ENCODE assay signal across 20 cellular contexts in the genomic region with DNA sequence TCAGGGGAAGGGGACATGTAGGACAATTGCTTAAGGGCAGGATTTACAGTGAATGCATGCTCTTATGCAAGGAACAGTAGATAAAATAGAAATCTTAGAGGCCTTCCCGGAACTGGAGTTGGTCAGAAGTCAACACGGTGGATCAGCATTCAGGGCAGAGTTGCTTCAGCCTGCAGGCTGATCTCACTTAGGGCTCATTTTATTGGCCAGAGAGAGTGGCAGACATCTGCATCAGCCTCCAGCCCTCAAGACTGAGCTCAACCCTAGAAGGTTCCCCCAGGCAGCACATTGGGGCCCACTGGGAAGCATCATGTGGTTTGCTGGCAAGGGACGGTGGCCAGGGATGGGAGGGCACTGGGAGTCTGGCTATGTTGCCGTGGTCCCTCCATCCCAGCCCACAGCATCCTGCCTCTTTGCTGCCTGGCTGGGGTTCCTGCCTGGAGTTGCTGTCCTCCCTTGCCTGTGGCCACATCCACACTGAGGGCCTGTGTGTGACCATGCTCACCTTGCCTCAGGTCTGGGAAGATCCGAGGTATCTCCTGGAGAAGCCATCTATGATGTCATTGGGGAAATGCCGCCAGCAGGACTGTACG. TPM values are rescaled to one million over a fixed set of nuclear protein-coding genes. Genes with fewer than 3 reads are reported as not detected.
DNase-seq lines count a peak whose midpoint lies in the region; ATAC-seq, FAIRE-seq and TF ChIP-seq lines count a peak whose summit lies in the region.
"Had no signal": no experiment of that assay in that cellular context is flagged by ENCODE, and none has a peak within 500 bp of the region (broad histone marks: within the 10 kb centered on the region; RNA-seq: fewer than 3 reads in every experiment).

No MANE protein-coding gene starts in this region.

- TF ChIP-seq RAD21 in HepG2 (CRISPR knock-in tag; IDR thresholded peaks at IDR 0.05), result no peak
- no peak for TF ChIP-seq RAD21 in IMR-90 (IDR thresholded peaks at IDR 0.05; ENCODE audit: low read length)

- no peak overlapping the region for H2AK5ac ChIP-seq in IMR-90 (ENCODE audit: low read depth, low read length)

- no peak overlapping the region for H3K4me2 ChIP-seq in HepG2 (ENCODE audit: low read depth, low read length)
- no peak overlapping the region for H3K4me2 ChIP-seq in IMR-90 (ENCODE audit: low read depth, low read length)

- H2AK9ac ChIP-seq in IMR-90 (replicated peaks; ENCODE audit: low read depth, low read length, poor library complexity), result no peak overlapping the region

- no peak overlapping the region for H3K18ac ChIP-seq in IMR-90 (ENCODE audit: low read depth, low read length)

- DNase-seq in HepG2 (ENCODE audit: low spot score) (no peak), right lobe of liver (no peak), IMR-90 (no peak), kidney (peak; percentile 62), NCI-H2196 (lab: John Stamatoyannopoulos, UW; ENCODE audit: unreplicated experiment) (no peak), DMS79 treated with DMSO at 0.1 percent for 48 hours (lab: John Stamatoyannopoulos, UW) (no peak)
- DNase-seq: ACHN, AML-193, DND-41, GM23248, HCEC 1CT, KBM-7, NCI-H1105, NCI-H2081 treated with DMSO at 0.1 percent for 48 hours, Peyer's patch had no signal

- no peak overlapping the region for H2AFZ ChIP-seq in HepG2 (ENCODE audit: low read length)
- H2AFZ ChIP-seq in IMR-90 (replicated peaks; ENCODE audit: low read length, poor library complexity), result peak overlapping the region; percentile 67
- H2AFZ ChIP-seq: GM23248 had no signal

- no peaks in the 10 kb centered on the region for H3K27me3 ChIP-seq in HepG2 (ENCODE audit: control insufficient read depth in 1 of 2, insufficient read depth in 2 of 2, low read length in 2 of 2)
- H3K27me3 ChIP-seq in right lobe of liver, result no peaks in the 10 kb centered on the region
- no peaks in the 10 kb centered on the region for H3K27me3 ChIP-seq in IMR-90 (ENCODE audit: control insufficient read depth, insufficient read depth, low read length)
- H3K27me3 ChIP-seq: Peyer's patch had no signal

- H3K14ac ChIP-seq in IMR-90 (replicated peaks; ENCODE audit: low read depth, low read length), result no peak overlapping the region

- TF ChIP-seq EP300 in HepG2 (IDR thresholded peaks at IDR 0.05; ENCODE audit: low read depth in 2 of 2, low read length in 2 of 2), result no peak
- no peak for TF ChIP-seq EP300 in HepG2 (CRISPR knock-in tag; IDR thresholded peaks at IDR 0.05; ENCODE audit: borderline replicate concordance)

- FAIRE-seq in HepG2 (lab: Jason Lieb, UNC) (no peak), kidney (lab: Jason Lieb, UNC) (no peak)

- intact Hi-C loops in HepG2 (cut with micrococcal nuclease; ENCODE audit: unreplicated experiment), result no loop called here
- intact Hi-C loops in right lobe of liver (cut with DNase I), result no loop called here
- intact Hi-C loops in IMR-90 (cut with micrococcal nuclease), result no loop called here
- intact Hi-C loops in kidney (cut with DNase I), result no loop called here

- no peak overlapping the region for H2BK120ac ChIP-seq in IMR-90 (ENCODE audit: low read depth, low read length)

- H4K5ac ChIP-seq in IMR-90 (ENCODE audit: low read depth, low read length), result no peak overlapping the region

- POLR2A ChIA-PET in HepG2 (lab: Yijun Ruan, JAX) (no interaction called here), IMR-90 (lab: Charles Lee; ENCODE audit: unreplicated experiment) (no interaction called here)

- peaks cover 10% of the 10 kb centered on the region for H3K4me1 ChIP-seq in HepG2 (ENCODE audit: insufficient read depth, low read length)
- no peaks in the 10 kb centered on the region for H3K4me1 ChIP-seq in right lobe of liver
- no peaks in the 10 kb centered on the region for H3K4me1 ChIP-seq in IMR-90 (ENCODE audit: control insufficient read depth, insufficient read depth, low read length)
- H3K4me1 ChIP-seq in kidney (ENCODE audit: control insufficient read depth in 1 of 2, insufficient read depth in 1 of 2, low read depth in 1 of 2, low read length in 2 of 2), result no peaks in the 10 kb centered on the region
- H3K4me1 ChIP-seq: Peyer's patch had no signal

- dilution Hi-C loops in IMR-90 (cut with HindIII; ENCODE audit: low sequenced_read_pairs, unreplicated experiment), result no loop called here

- H2BK5ac ChIP-seq in IMR-90 (ENCODE audit: low read depth, low read length, poor library complexity, severe bottlenecking), result no peak overlapping the region

- no peaks in the 10 kb centered on the region for H3K9me1 ChIP-seq in IMR-90 (ENCODE audit: insufficient read depth, low read length)

- H3K56ac ChIP-seq in IMR-90 (ENCODE audit: extremely low read depth, insufficient read depth, low read length), result no peak overlapping the region

- BruUV-seq in HepG2 (replicated peaks; lab: Mats Ljungman, UMichigan) (no TSS peak), IMR-90 (replicated peaks; lab: Mats Ljungman, UMichigan) (no TSS peak)

- H4K8ac ChIP-seq in IMR-90 (ENCODE audit: low read depth in 2 of 2, low read length in 2 of 2), result no peak overlapping the region

- H3K79me2 ChIP-seq in HepG2 (ENCODE audit: insufficient read depth, low read length), result no peaks in the 10 kb centered on the region

- no peaks in the 10 kb centered on the region for H4K20me1 ChIP-seq in HepG2 (ENCODE audit: insufficient read depth, low read length)
- H4K20me1 ChIP-seq in IMR-90 (ENCODE audit: insufficient read depth, low read length), result no peaks in the 10 kb centered on the region

- WGBS in HepG2 (ENCODE audit: low lambda C conversion rate), result 88% methylated on average over 5 of the region's 7 CpGs
- WGBS in right lobe of liver (ENCODE audit: insufficient coverage, low coverage, low lambda C conversion rate, missing lambda C conversion rate), result 80% methylated on average over 1 of the region's 7 CpGs
- WGBS in IMR-90 (ENCODE audit: extremely low coverage in 2 of 2, insufficient read length in 1 of 2), 2 experiments, result 85% methylated on average over 4 of the region's 7 CpGs; no CpG with 5 or more reads in 1 of the 2 experiments

- H3K36me3 ChIP-seq in HepG2 (replicated peaks in 1 of 2; ENCODE audit: control insufficient read depth in 1 of 2, insufficient read depth in 2 of 2, low read length in 2 of 2) (no peaks in the 10 kb centered on the region), right lobe of liver (no peaks in the 10 kb centered on the region), IMR-90 (ENCODE audit: control insufficient read depth, insufficient read depth, low read length) (no peaks in the 10 kb centered on the region), kidney (ENCODE audit: control insufficient read depth in 1 of 2, insufficient read depth in 2 of 2, low read length in 2 of 2) (peaks cover 0 to 7% of the 10 kb centered on the region in 2 donors)
- H3K36me3 ChIP-seq: Peyer's patch had no signal

- H2BK20ac ChIP-seq in IMR-90 (ENCODE audit: low read depth, low read length), result no peak overlapping the region

- no peaks in the 10 kb centered on the region for H3K9me3 ChIP-seq in HepG2 (ENCODE audit: low read length)
- no peaks in the 10 kb centered on the region for H3K9me3 ChIP-seq in right lobe of liver
- H3K9me3 ChIP-seq in IMR-90 (ENCODE audit: control insufficient read depth, insufficient read depth, low read length), result no peaks in the 10 kb centered on the region
- no peaks in the 10 kb centered on the region for H3K9me3 ChIP-seq in kidney (ENCODE audit: control insufficient read depth in 1 of 2, low read length in 2 of 2)
- H3K9me3 ChIP-seq: Peyer's patch had no signal

- no peak for ATAC-seq in HepG2
- ATAC-seq in right lobe of liver, result no peak
- ATAC-seq in IMR-90 (ENCODE audit: low read depth), result no peak
- ATAC-seq in HG03469 (IDR thresholded peaks at IDR 0.05; ENCODE audit: unreplicated experiment), result no peak
- ATAC-seq: Right ventricle myocardium inferior had no signal

- no peaks in the 10 kb centered on the region for H3K79me1 ChIP-seq in IMR-90 (ENCODE audit: low read depth in 1 of 2, low read length in 2 of 2)

- TF ChIP-seq CTCF in HepG2 (CRISPR knock-in tag; IDR thresholded peaks at IDR 0.05), result no peak
- no peak for TF ChIP-seq CTCF in right lobe of liver (IDR thresholded peaks at IDR 0.05)
- TF ChIP-seq CTCF in IMR-90 (conservative IDR thresholded peaks at IDR 0.05; ENCODE audit: low read depth, low read length), result no peak
- no peak for TF ChIP-seq CTCF in kidney (IDR thresholded peaks at IDR 0.05; ENCODE audit: borderline replicate concordance, extremely low read depth, insufficient read depth)

- TF ChIP-seq POLR2A in HepG2 (IDR thresholded peaks at IDR 0.05; ENCODE audit: insufficient read depth in 1 of 2, low read depth in 2 of 2, low read length in 2 of 2) (no peak), right lobe of liver (IDR thresholded peaks at IDR 0.05) (no peak), IMR-90 (IDR thresholded peaks at IDR 0.05; ENCODE audit: low read depth, low read length) (no peak)

- H3K4ac ChIP-seq in IMR-90 (ENCODE audit: low read depth, low read length), result no peak overlapping the region

- no peak overlapping the region for H4K91ac ChIP-seq in IMR-90 (ENCODE audit: insufficient read depth, low read depth, low read length)

- H3K27ac ChIP-seq in HepG2 (ENCODE audit: extremely low read length, insufficient read depth, low read length) (no peak overlapping the region), right lobe of liver (no peak overlapping the region), IMR-90 (ENCODE audit: insufficient read depth, low read length) (no peak overlapping the region), kidney (ENCODE audit: low read depth in 2 of 2, low read length in 2 of 2) (no peak overlapping the region)
- H3K27ac ChIP-seq: C4-2B, GM23248, Peyer's patch had no signal

- H3K9ac ChIP-seq in HepG2 (ENCODE audit: insufficient read depth, low read depth, low read length), result no peak overlapping the region
- H3K9ac ChIP-seq in IMR-90 (ENCODE audit: low read depth, low read length), result no peak overlapping the region
- no peak overlapping the region for H3K9ac ChIP-seq in kidney (ENCODE audit: low read length in 2 of 2)
- H3K9ac ChIP-seq: GM23248 had no signal

- no peak overlapping the region for H3K23ac ChIP-seq in IMR-90 (ENCODE audit: low read depth, low read length)

- no peak overlapping the region for H2BK15ac ChIP-seq in IMR-90 (ENCODE audit: low read depth, low read length)

- CTCF ChIA-PET in HepG2 (lab: Yijun Ruan, JAX; ENCODE audit: low intra/inter-chr PET ratio, low total read pairs), result no interaction called here
- CTCF ChIA-PET in IMR-90 (lab: Yijun Ruan, JAX), result no interaction called here

- H3K4me3 ChIP-seq in HepG2 (replicated peaks in 1 of 3; ENCODE audit: insufficient read depth in 1 of 3, low read depth in 2 of 3, low read length in 3 of 3), result no peak overlapping the region
- H3K4me3 ChIP-seq in right lobe of liver, result no peak overlapping the region
- H3K4me3 ChIP-seq in IMR-90 (ENCODE audit: insufficient read depth, low read depth, low read length), result no peak overlapping the region
- H3K4me3 ChIP-seq in kidney (ENCODE audit: low read length in 2 of 2), result no peak overlapping the region
- H3K4me3 ChIP-seq: GM23248, Peyer's patch had no signal

- in situ Hi-C loops in HepG2 (cut with HindIII; ENCODE audit: extremely low pct_ligation_motif_present, low pct_unique_long_range_greater_than_20kb), result no loop called here
- in situ Hi-C loops in IMR-90 (cut with MboI; ENCODE audit: low sequenced_read_pairs), result no loop called here

RNA-seq across cellular contexts. Expression of gene SCART1, which starts 13.0 kb away (rescaled TPM):
- 0.32 and 0.46 TPM in 2 replicates for total RNA-seq in HepG2 (2016; rRNA removed; fragmentation: Illumina TruSeq; extraction: Trizol)
- total RNA-seq in HepG2 (2016; cell fraction: cytosol; rRNA removed; fragmentation: Illumina TruSeq; extraction: Trizol; ENCODE audit: low read depth), result 0.18 and 0.30 TPM in 2 replicates
- total RNA-seq in HepG2 (2016; cell fraction: insoluble cytoplasmic fraction; rRNA removed; fragmentation: Illumina TruSeq; extraction: Trizol), result 0.07 and 0.45 TPM in 2 replicates
- total RNA-seq in HepG2 (2016; cell fraction: membrane; rRNA removed; fragmentation: Illumina TruSeq; extraction: Trizol), result 0.12 and 0.17 TPM in 2 replicates
- 0.81 and 0.88 TPM in 2 replicates for total RNA-seq in HepG2 (2016; cell fraction: nucleus; rRNA removed; fragmentation: Illumina TruSeq; extraction: Trizol)
- 1.1 and 1.4 TPM in 2 replicates for polyA plus RNA-seq in HepG2 (2011; rRNA removed)
- 0.23 and 0.45 TPM in 2 replicates for polyA plus RNA-seq in HepG2 (2011; cell fraction: cytosol; rRNA removed)
- polyA plus RNA-seq in HepG2 (2011; cell fraction: nucleus; rRNA removed), result 9.5 and 13.6 TPM in 2 replicates
- polyA plus RNA-seq in HepG2 (2012), result 1.6 and 1.9 TPM in 2 replicates
- polyA plus RNA-seq in HepG2 (2016; cell fraction: cytosol; fragmentation: Illumina TruSeq; extraction: Trizol; ENCODE audit: low read depth), result 0.08 TPM in 1 of 2 replicates, not detected in the other
- 0.12 and 0.16 TPM in 2 replicates for polyA plus RNA-seq in HepG2 (2016; cell fraction: insoluble cytoplasmic fraction; fragmentation: Illumina TruSeq; extraction: Trizol; ENCODE audit: low read depth)
- not detected in 2 replicates for polyA plus RNA-seq in HepG2 (2016; cell fraction: membrane; fragmentation: Illumina TruSeq; extraction: Trizol; ENCODE audit: low read depth)
- polyA plus RNA-seq in HepG2 (2016; cell fraction: nucleus; fragmentation: Illumina TruSeq; extraction: Trizol; ENCODE audit: insufficient read depth, low read depth), result 2.1 and 2.9 TPM in 2 replicates
- 0.51 and 1.7 TPM in 2 replicates for polyA minus RNA-seq in HepG2 (2011; rRNA and poly(A)+ RNA removed; ENCODE audit: low replicate concordance)
- polyA minus RNA-seq in HepG2 (2011; cell fraction: cytosol; rRNA and poly(A)+ RNA removed), result 0.10 TPM in 1 of 2 replicates, not detected in the other
- 2.7 and 3.5 TPM in 2 replicates for polyA minus RNA-seq in HepG2 (2011; cell fraction: nucleus; rRNA and poly(A)+ RNA removed)
- 1 to 10 TPM in 2 of 6 experiments, under 1 TPM in 4; 0.18 to 1.6 (median 0.33) TPM for total RNA-seq in right lobe of liver
- total RNA-seq in IMR-90 (2012; rRNA removed), result 0.28 and 0.54 TPM in 2 replicates
- 1.5 and 2.1 TPM in 2 replicates for polyA plus RNA-seq in IMR-90 (2012; rRNA removed)
- 0.25 and 0.37 TPM in 2 replicates for polyA plus RNA-seq in IMR-90 (2012; cell fraction: cytosol; rRNA removed)
- polyA plus RNA-seq in IMR-90 (2012; cell fraction: nucleus; rRNA removed; ENCODE audit: low replicate concordance), result 17.8 and 19.7 TPM in 2 replicates
- 3.9 TPM for total RNA-seq in kidney
- 0.37 TPM for polyA plus RNA-seq in kidney (ENCODE audit: insufficient read depth, low read depth, low replicate concordance)

RNA-seq across cellular contexts. Expression of gene SPRN, which starts 42.4 kb away (rescaled TPM):
- total RNA-seq in HepG2 (2016; rRNA removed; fragmentation: Illumina TruSeq; extraction: Trizol) (not detected in 2 replicates), right lobe of liver (10 to 100 TPM in 2 of 6 experiments, under 1 TPM in 3, not detected in 1; 0.07 to 15.1 (median 0.11) TPM), IMR-90 (2012; rRNA removed) (0.28 and 0.36 TPM in 2 replicates), kidney (not detected)
- not detected in 2 replicates for total RNA-seq in HepG2 (2016; cell fraction: cytosol; rRNA removed; fragmentation: Illumina TruSeq; extraction: Trizol; ENCODE audit: low read depth)
- total RNA-seq in HepG2 (2016; cell fraction: insoluble cytoplasmic fraction; rRNA removed; fragmentation: Illumina TruSeq; extraction: Trizol), result not detected in 2 replicates
- total RNA-seq in HepG2 (2016; cell fraction: membrane; rRNA removed; fragmentation: Illumina TruSeq; extraction: Trizol), result not detected in 2 replicates
- total RNA-seq in HepG2 (2016; cell fraction: nucleus; rRNA removed; fragmentation: Illumina TruSeq; extraction: Trizol), result not detected in 2 replicates
- polyA plus RNA-seq in HepG2 (2011; rRNA removed) (not detected in 2 replicates), IMR-90 (2012; rRNA removed) (2.3 and 2.4 TPM in 2 replicates), kidney (ENCODE audit: insufficient read depth, low read depth, low replicate concordance) (not detected)
- polyA plus RNA-seq in HepG2 (2011; cell fraction: cytosol; rRNA removed), result not detected in 2 replicates
- not detected in 2 replicates for polyA plus RNA-seq in HepG2 (2011; cell fraction: nucleus; rRNA removed)
- 2.9 and 4.1 TPM in 2 replicates for polyA plus RNA-seq in HepG2 (2012)
- not detected in 2 replicates for polyA plus RNA-seq in HepG2 (2016; cell fraction: cytosol; fragmentation: Illumina TruSeq; extraction: Trizol; ENCODE audit: low read depth)
- not detected in 2 replicates for polyA plus RNA-seq in HepG2 (2016; cell fraction: insoluble cytoplasmic fraction; fragmentation: Illumina TruSeq; extraction: Trizol; ENCODE audit: low read depth)
- polyA plus RNA-seq in HepG2 (2016; cell fraction: membrane; fragmentation: Illumina TruSeq; extraction: Trizol; ENCODE audit: low read depth), result not detected in 2 replicates
- polyA plus RNA-seq in HepG2 (2016; cell fraction: nucleus; fragmentation: Illumina TruSeq; extraction: Trizol; ENCODE audit: insufficient read depth, low read depth), result not detected in 2 replicates
- not detected in 2 replicates for polyA minus RNA-seq in HepG2 (2011; rRNA and poly(A)+ RNA removed; ENCODE audit: low replicate concordance)
- polyA minus RNA-seq in HepG2 (2011; cell fraction: cytosol; rRNA and poly(A)+ RNA removed), result not detected in 2 replicates
- polyA minus RNA-seq in HepG2 (2011; cell fraction: nucleus; rRNA and poly(A)+ RNA removed), result not detected in 2 replicates
- polyA plus RNA-seq in IMR-90 (2012; cell fraction: cytosol; rRNA removed), result 1.4 and 2.4 TPM in 2 replicates
- polyA plus RNA-seq in IMR-90 (2012; cell fraction: nucleus; rRNA removed; ENCODE audit: low replicate concordance), result 0.46 and 1.0 TPM in 2 replicates
- total RNA-seq: G401, NCI-H460, Right ventricle myocardium inferior had no signal
